8 cellular contexts compared by ENCODE assay signal in genomic region chr5:132777209-132778069, GRCh38. TPM values are rescaled to one million over a fixed set of nuclear protein-coding genes. Genes with fewer than 3 reads are reported as not detected.
DNase-seq lines count a peak whose midpoint lies in the region; ATAC-seq, FAIRE-seq and TF ChIP-seq lines count a peak whose summit lies in the region.

A gene with protein sequence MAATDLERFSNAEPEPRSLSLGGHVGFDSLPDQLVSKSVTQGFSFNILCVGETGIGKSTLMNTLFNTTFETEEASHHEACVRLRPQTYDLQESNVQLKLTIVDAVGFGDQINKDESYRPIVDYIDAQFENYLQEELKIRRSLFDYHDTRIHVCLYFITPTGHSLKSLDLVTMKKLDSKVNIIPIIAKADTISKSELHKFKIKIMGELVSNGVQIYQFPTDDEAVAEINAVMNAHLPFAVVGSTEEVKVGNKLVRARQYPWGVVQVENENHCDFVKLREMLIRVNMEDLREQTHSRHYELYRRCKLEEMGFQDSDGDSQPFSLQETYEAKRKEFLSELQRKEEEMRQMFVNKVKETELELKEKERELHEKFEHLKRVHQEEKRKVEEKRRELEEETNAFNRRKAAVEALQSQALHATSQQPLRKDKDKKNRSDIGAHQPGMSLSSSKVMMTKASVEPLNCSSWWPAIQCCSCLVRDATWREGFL (minus strand): TSS chr5:132777239. CDS start chr5:132777137, 102 bp downstream.

- TF ChIP-seq RAD21 in SK-N-SH (IDR thresholded peaks at IDR 0.05; ENCODE audit: low read length) = no peak

- 18% methylated on average over 34 of the region's 82 CpGs for WGBS in SK-N-SH (ENCODE audit: low lambda C conversion rate)
- 1% methylated on average over 82 of the region's 82 CpGs for WGBS in right cardiac atrium

- H2AFZ ChIP-seq in SK-N-SH (ENCODE audit: low read depth) = peak within 1 kb of the TSS; percentile 96
- H2AFZ ChIP-seq in astrocyte (ENCODE audit: low read depth, low read length) = peak within 1 kb of the TSS; percentile 94

- TF ChIP-seq CTCF in SK-N-SH (IDR thresholded peaks at IDR 0.05) (no peak), astrocyte (IDR thresholded peaks at IDR 0.05; ENCODE audit: insufficient read depth, low read depth, low read length) (no peak)

- ATAC-seq in GM18502 (IDR thresholded peaks at IDR 0.05; ENCODE audit: poor library complexity, unreplicated experiment) (peak; percentile 61), HG03095 (IDR thresholded peaks at IDR 0.05; ENCODE audit: unreplicated experiment) (peak; percentile 49), right cardiac atrium (peak; percentile 71 to 72)

- H3K4me3 ChIP-seq in SK-N-SH (ENCODE audit: low read depth in 2 of 2, low read length in 1 of 2) (peak within 1 kb of the TSS; percentile 75 to 85), astrocyte (ENCODE audit: insufficient read depth, low read depth, low read length) (peak within 1 kb of the TSS; percentile 77), right cardiac atrium (ENCODE audit: low read length) (peak within 1 kb of the TSS; percentile 95)

- peaks cover 3% of the 10 kb centered on the region for H3K36me3 Mint-ChIP-seq in astrocyte (ENCODE audit: low read depth, unreplicated experiment)

- POLR2A ChIA-PET in SK-N-SH (lab: Yijun Ruan, JAX) = interaction anchor here (0.6 kb wide), 1 partner anchor 569 kb away, joined by 3 read pairs; no protein-coding TSS in a partner anchor

- H3K27ac ChIP-seq in SK-N-SH (ENCODE audit: low read depth in 2 of 2, low read length in 1 of 2) (no peak within 1 kb of the TSS; a peak in 1 of 4 replicates), astrocyte (ENCODE audit: low read depth, low read length) (peak within 1 kb of the TSS; percentile 30), right cardiac atrium (ENCODE audit: low read length) (peak within 1 kb of the TSS; percentile 54)

- H3K4me2 ChIP-seq in SK-N-SH (peak within 1 kb of the TSS; percentile 96), astrocyte (ENCODE audit: low read length) (peak within 1 kb of the TSS; percentile 94)

- no peaks in the 10 kb centered on the region for H3K9me2 ChIP-seq in SK-N-SH

- peak within 1 kb of the TSS; percentile 68 for H3K9ac ChIP-seq in SK-N-SH
- peak within 1 kb of the TSS; percentile 79 for H3K9ac ChIP-seq in astrocyte (ENCODE audit: low read length)

- CTCF ChIA-PET in SK-N-SH (lab: Yijun Ruan, JAX) = interaction anchor here (1.3 to 1.8 kb wide), 4 partner anchors 10 to 250 kb away, joined by 4 to 11 read pairs (median 5); no protein-coding TSS in a partner anchor

- H3K79me2 ChIP-seq in SK-N-SH (ENCODE audit: insufficient read depth) (peaks cover 41% of the 10 kb centered on the region), astrocyte (ENCODE audit: insufficient read depth, low read length) (peaks cover 51% of the 10 kb centered on the region)

- peaks cover 5% of the 10 kb centered on the region for H3F3A ChIP-seq in SK-N-SH (replicated peaks; ENCODE audit: insufficient read depth)

- FAIRE-seq in astrocyte (lab: Jason Lieb, UNC) = no peak

- H3K27me3 ChIP-seq in SK-N-SH (ENCODE audit: insufficient read depth) = no peaks in the 10 kb centered on the region
- no peaks in the 10 kb centered on the region for H3K27me3 ChIP-seq in astrocyte (ENCODE audit: insufficient read depth, low read length)
- H3K27me3 ChIP-seq in right cardiac atrium (ENCODE audit: control insufficient read depth, insufficient read depth) = no peaks in the 10 kb centered on the region

- H4K20me1 ChIP-seq in SK-N-SH (ENCODE audit: insufficient read depth) (no peaks in the 10 kb centered on the region), astrocyte (ENCODE audit: insufficient read depth, low read length) (peaks cover 33% of the 10 kb centered on the region)

- H3K36me3 ChIP-seq in SK-N-SH (replicated peaks in 1 of 2; ENCODE audit: control insufficient read depth in 1 of 2, insufficient read depth in 2 of 2, low read length in 1 of 2) (no peaks in the 10 kb centered on the region), astrocyte (ENCODE audit: insufficient read depth, low read length) (no peaks in the 10 kb centered on the region)

- DNase-seq in A172 (ENCODE audit: low spot score) = no peak
- DNase-seq in SK-N-SH = peak; percentile 90
- DNase-seq in astrocyte (ENCODE audit: low read depth) = no peak
- peak; percentile 73 to 86 (median 86) for DNase-seq in right cardiac atrium
- no peak for DNase-seq in pulmonary artery endothelial cell (ENCODE audit: low read depth, low spot score)
- DNase-seq in NCI-H1694 (lab: John Stamatoyannopoulos, UW) = no peak

- peak within 1 kb of the TSS; percentile 92 for H3K4me3 Mint-ChIP-seq in astrocyte (ENCODE audit: unreplicated experiment)

- peaks cover 19 to 42% of the 10 kb centered on the region in 2 experiments; a peak in 2 of 4 replicates for H3K4me1 ChIP-seq in SK-N-SH (ENCODE audit: control insufficient read depth in 1 of 2, insufficient read depth in 2 of 2, low read depth in 1 of 2, low read length in 1 of 2)
- peaks cover 11% of the 10 kb centered on the region for H3K4me1 ChIP-seq in astrocyte (ENCODE audit: insufficient read depth, low read length)
- peaks cover 18% of the 10 kb centered on the region for H3K4me1 ChIP-seq in right cardiac atrium (ENCODE audit: control insufficient read depth, insufficient read depth, low read length)

- peak within 1 kb of the TSS; percentile 71 for H3K27ac Mint-ChIP-seq in astrocyte (ENCODE audit: unreplicated experiment)

- no peaks in the 10 kb centered on the region for H3K9me3 Mint-ChIP-seq in astrocyte (ENCODE audit: unreplicated experiment)

- H3K4me1 Mint-ChIP-seq in astrocyte (ENCODE audit: low read depth, unreplicated experiment) = peaks cover 44% of the 10 kb centered on the region

- TF ChIP-seq EP300 in SK-N-SH (IDR thresholded peaks at IDR 0.05; ENCODE audit: borderline replicate concordance in 1 of 2, low read depth in 1 of 2, low read length in 1 of 2) = no peak

- intact Hi-C loops in right cardiac atrium (cut with DNase I) = no loop called here

- H3K9me3 ChIP-seq in SK-N-SH = no peaks in the 10 kb centered on the region
- no peaks in the 10 kb centered on the region for H3K9me3 ChIP-seq in astrocyte (ENCODE audit: insufficient read depth, low read depth, low read length)
- no peaks in the 10 kb centered on the region for H3K9me3 ChIP-seq in right cardiac atrium (ENCODE audit: control insufficient read depth, low read length)

- no peaks in the 10 kb centered on the region for H3K27me3 Mint-ChIP-seq in astrocyte (ENCODE audit: low read depth, unreplicated experiment)

TF ChIP-seq in SK-N-SH, 30 proteins besides CTCF, POLR2A, EP300 and RAD21 (continues in another document):
- TF ChIP-seq YY1 (IDR thresholded peaks at IDR 0.05; ENCODE audit: low read depth) = peak; percentile 57
- no peak for TF ChIP-seq ELF1 (IDR thresholded peaks at IDR 0.05)
- no peak for TF ChIP-seq FOXM1 (IDR thresholded peaks at IDR 0.05; ENCODE audit: low read depth)
- TF ChIP-seq, protein P1, sequence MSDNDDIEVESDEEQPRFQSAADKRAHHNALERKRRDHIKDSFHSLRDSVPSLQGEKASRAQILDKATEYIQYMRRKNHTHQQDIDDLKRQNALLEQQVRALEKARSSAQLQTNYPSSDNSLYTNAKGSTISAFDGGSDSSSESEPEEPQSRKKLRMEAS (IDR thresholded peaks at IDR 0.05; ENCODE audit: low read depth) = 0 out of 2 replicates have a peak, but pooled peaks have one; percentile 39
- no peak for TF ChIP-seq TAF1 (IDR thresholded peaks at IDR 0.05; ENCODE audit: borderline replicate concordance, low read depth, low read length)
- no peak for TF ChIP-seq MEF2A (IDR thresholded peaks at IDR 0.05; ENCODE audit: borderline replicate concordance, low read depth)
- no peak for TF ChIP-seq REST (IDR thresholded peaks at IDR 0.05; ENCODE audit: low read depth, low read length)
- TF ChIP-seq CHD2 (IDR thresholded peaks at IDR 0.05; ENCODE audit: low read length, partially characterized antibody) = no peak

RNA-seq across cellular contexts. Expression of the gene that starts here (rescaled TPM):
- 48.1 and 55.4 TPM in 2 replicates for total RNA-seq in A172 (2014; rRNA removed; shearing (Covaris generic))
- polyA plus RNA-seq in SK-N-SH (2012; rRNA removed) = 54.9 and 57.6 TPM in 2 replicates
- 39.8 and 45.4 TPM in 2 replicates for polyA plus RNA-seq in SK-N-SH (2012; cell fraction: cytosol; rRNA removed)
- 106 and 142 TPM in 2 replicates for polyA plus RNA-seq in SK-N-SH (2012; cell fraction: nucleus; rRNA removed)
- 97.5 and 106 TPM in 2 replicates for total RNA-seq in astrocyte
- 10 to 100 TPM; 25.8 to 33.7 (median 31.0) TPM for total RNA-seq in right cardiac atrium
- polyA plus RNA-seq in right cardiac atrium = 17.7 TPM
- 55.6 and 88.8 TPM in 2 replicates for total RNA-seq in pulmonary artery endothelial cell

Comparison
In these comparisons a context has a peak if more than half of its experiments do, and no peak if none do; other contexts are left out.
1. DNase-seq: peak in SK-N-SH (single experiment) and right cardiac atrium (3 of 3); none in A172 (single experiment), astrocyte (single experiment), pulmonary artery endothelial cell (single experiment) and NCI-H1694 (single experiment).
2. H3K27ac ChIP-seq: peak in astrocyte (single experiment) and right cardiac atrium (single experiment); none in SK-N-SH (0 of 2).
3. Peak in every context shown above with its lines, with median percentiles within 50 percentile points of each other: ATAC-seq and H3K4me3 ChIP-seq.